Comparison of ENCODE assay signal across 8 cellular contexts in the genomic region with DNA sequence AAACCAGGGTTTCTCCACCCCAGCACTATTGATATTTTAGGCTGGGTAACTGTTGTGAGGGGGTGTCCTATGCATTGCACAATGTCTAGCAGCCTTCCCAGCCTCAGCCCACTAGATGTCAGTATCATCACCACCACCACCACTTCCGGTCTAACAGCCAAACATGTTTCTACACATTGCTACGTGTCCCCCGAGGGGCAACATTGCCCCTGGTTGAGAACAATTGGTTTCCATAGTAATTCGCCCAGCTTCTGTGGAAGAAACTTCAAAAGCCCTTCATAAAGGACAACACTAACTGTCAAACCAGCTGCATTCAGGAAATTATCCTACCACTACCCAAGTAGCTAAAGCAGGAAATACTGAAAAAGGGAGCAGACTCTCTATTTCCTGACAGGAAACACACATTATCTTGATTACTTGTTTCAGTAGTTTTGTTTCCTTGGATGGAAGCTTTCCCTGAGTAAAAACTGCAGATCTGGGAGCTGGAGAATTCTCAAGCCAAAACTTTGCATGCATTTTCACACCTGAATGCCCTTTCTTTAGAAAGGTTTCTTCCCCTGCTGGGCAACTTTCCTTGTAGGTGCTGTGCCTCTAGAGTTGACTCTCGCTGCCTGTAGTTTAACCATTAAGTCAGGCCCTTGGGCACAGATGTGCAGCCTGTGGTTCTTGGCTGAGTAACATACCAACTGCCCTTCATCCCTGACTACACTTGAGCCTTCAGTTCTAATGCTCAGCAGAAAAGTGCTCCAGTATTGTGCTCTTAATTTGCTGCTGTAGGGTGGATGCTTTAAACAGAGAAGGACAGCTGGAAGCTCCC. TPM values are rescaled to one million over a fixed set of nuclear protein-coding genes. Genes with fewer than 3 reads are reported as not detected.
DNase-seq lines count a peak whose midpoint lies in the region; ATAC-seq and TF ChIP-seq lines count a peak whose summit lies in the region.

No MANE protein-coding gene starts in this region.

- DNase-seq in GDM1 (lab: John Stamatoyannopoulos, UW) (peak; percentile 73), astrocyte of the spinal cord (ENCODE audit: low read depth, low spot score) (peak; percentile 6)
- peak; percentile 59 for DNase-seq in T-helper 2 cell treated with Interferon-gamma antibody and Interleukin-4, amounts not matched to agents 5 μg/mL and 100 μg/mL, for 36 hours (ENCODE audit: low spot score)
- peak; percentile 2 for DNase-seq in stimulated activated CD8-positive, alpha-beta memory T cell treated with anti-CD3 and anti-CD28 coated beads, Interleukin-15, amount 100 ng/mL, for 24 hours (ENCODE audit: low read depth)

- no peak for TF ChIP-seq POLR2A in gastroesophageal sphincter (IDR thresholded peaks at IDR 0.05)

- H3K27ac ChIP-seq in HUES48 (ENCODE audit: low read depth, low read length) (peak overlapping the region; percentile 25), liver (ENCODE audit: low read depth in 1 of 2, low read length in 2 of 2) (peak overlapping the region in 1 of 2 donors; percentile 28), gastroesophageal sphincter (no peak overlapping the region)

- in situ Hi-C loops in astrocyte of the spinal cord (cut with HindIII; ENCODE audit: low sequenced_read_pairs) = no loop called here

- H3K4me1 ChIP-seq in HUES48 (ENCODE audit: control insufficient read depth, insufficient read depth, low read length) = peaks cover 11% of the 10 kb centered on the region; the same call in 1 of the 2 replicates
- peaks cover 0 to 7% (median 0%) of the 10 kb centered on the region in 4 donors for H3K4me1 ChIP-seq in liver (ENCODE audit: control insufficient read depth in 4 of 4, insufficient read depth in 4 of 4, low read length in 3 of 4)
- H3K4me1 ChIP-seq in gastroesophageal sphincter = no peaks in the 10 kb centered on the region

- TF ChIP-seq EP300 in gastroesophageal sphincter (IDR thresholded peaks at IDR 0.05) = no peak

- H3K36me3 Mint-ChIP-seq in T-helper 2 cell treated with Interferon-gamma antibody and Interleukin-4, amounts not matched to agents 5 μg/mL and 100 μg/mL, for 36 hours (ENCODE audit: low read depth) = no peaks in the 10 kb centered on the region

- peaks cover 9% of the 10 kb centered on the region for H3K4me1 Mint-ChIP-seq in T-helper 2 cell treated with Interferon-gamma antibody and Interleukin-4, amounts not matched to agents 5 μg/mL and 100 μg/mL, for 36 hours (ENCODE audit: low read depth)

- TF ChIP-seq CTCF in astrocyte of the spinal cord (IDR thresholded peaks at IDR 0.05; ENCODE audit: low read depth, low read length) (peak; percentile 46), liver (IDR thresholded peaks at IDR 0.05; ENCODE audit: low read depth, low read length, missing input control) (peak; percentile 64), gastroesophageal sphincter (IDR thresholded peaks at IDR 0.05) (peak in 2 of 4 experiments; percentile 14 to 58)

- H3K36me3 ChIP-seq in HUES48 (ENCODE audit: control insufficient read depth, insufficient read depth, low read length) (no peaks in the 10 kb centered on the region), liver (ENCODE audit: control insufficient read depth in 4 of 4, insufficient read depth in 3 of 4, low read depth in 1 of 4, low read length in 3 of 4) (peaks cover 0 to 4% (median 2%) of the 10 kb centered on the region in 4 donors), gastroesophageal sphincter (no peaks in the 10 kb centered on the region)

- H3K9me3 ChIP-seq in HUES48 (ENCODE audit: control insufficient read depth, insufficient read depth, low read length) (no peaks in the 10 kb centered on the region), liver (ENCODE audit: control insufficient read depth in 4 of 4, low read length in 3 of 4) (no peaks in the 10 kb centered on the region), gastroesophageal sphincter (no peaks in the 10 kb centered on the region)

- H3K4me3 Mint-ChIP-seq in T-helper 2 cell treated with Interferon-gamma antibody and Interleukin-4, amounts not matched to agents 5 μg/mL and 100 μg/mL, for 36 hours = peak overlapping the region; percentile 73

- no peaks in the 10 kb centered on the region for H3K9me3 Mint-ChIP-seq in T-helper 2 cell treated with Interferon-gamma antibody and Interleukin-4, amounts not matched to agents 5 μg/mL and 100 μg/mL, for 36 hours

- H3K9ac ChIP-seq in HUES48 (ENCODE audit: low read depth, low read length) (no peak overlapping the region), liver (ENCODE audit: low read depth in 1 of 2, low read length in 2 of 2) (no peak overlapping the region)

- peaks cover 29% of the 10 kb centered on the region for H3K27me3 Mint-ChIP-seq in T-helper 2 cell treated with Interferon-gamma antibody and Interleukin-4, amounts not matched to agents 5 μg/mL and 100 μg/mL, for 36 hours (ENCODE audit: low read depth)

- ATAC-seq in GM21529 (IDR thresholded peaks at IDR 0.05; ENCODE audit: unreplicated experiment) = peak; percentile 99
- ATAC-seq in gastroesophageal sphincter = no peak

- WGBS in liver = 22% methylated on average over 5 of the region's 5 CpGs
- whole genome bisulfite sequencing in gastroesophageal sphincter (ENCODE audit: low coverage in 1 of 2), 2 donors = 6 to 33% methylated on average over 4 to 5 of the region's 5 CpGs

- TF ChIP-seq RAD21 in liver (IDR thresholded peaks at IDR 0.05) = peak; percentile 84 to 86

- H3K4me3 ChIP-seq in HUES48 (ENCODE audit: low read depth, low read length) (no peak overlapping the region), astrocyte of the spinal cord (ENCODE audit: low read depth, low read length) (no peak overlapping the region), liver (ENCODE audit: low read depth in 1 of 3, low read length in 3 of 3) (peak overlapping the region in 2 of 3 donors; percentile 15 to 35), gastroesophageal sphincter (no peak overlapping the region)

- H3K27me3 ChIP-seq in HUES48 (ENCODE audit: control insufficient read depth, insufficient read depth, low read length) (no peaks in the 10 kb centered on the region), liver (ENCODE audit: control insufficient read depth in 4 of 4, insufficient read depth in 4 of 4, low read length in 3 of 4) (no peaks in the 10 kb centered on the region), gastroesophageal sphincter (no peaks in the 10 kb centered on the region)

- H3K27ac Mint-ChIP-seq in T-helper 2 cell treated with Interferon-gamma antibody and Interleukin-4, amounts not matched to agents 5 μg/mL and 100 μg/mL, for 36 hours = peak overlapping the region; percentile 81

TF ChIP-seq in liver, 16 proteins besides CTCF, POLR2A, EP300 and RAD21:
- TF ChIP-seq EGR1 (IDR thresholded peaks at IDR 0.05; ENCODE audit: low read depth in 2 of 2) = peak in 1 of 2 donors; percentile 71
- peak; percentile 62 to 76 for TF ChIP-seq GABPA (IDR thresholded peaks at IDR 0.05 in 1 of 2, conservative IDR thresholded peaks at IDR 0.05 in 1 of 2)
- TF ChIP-seq, protein P1, sequence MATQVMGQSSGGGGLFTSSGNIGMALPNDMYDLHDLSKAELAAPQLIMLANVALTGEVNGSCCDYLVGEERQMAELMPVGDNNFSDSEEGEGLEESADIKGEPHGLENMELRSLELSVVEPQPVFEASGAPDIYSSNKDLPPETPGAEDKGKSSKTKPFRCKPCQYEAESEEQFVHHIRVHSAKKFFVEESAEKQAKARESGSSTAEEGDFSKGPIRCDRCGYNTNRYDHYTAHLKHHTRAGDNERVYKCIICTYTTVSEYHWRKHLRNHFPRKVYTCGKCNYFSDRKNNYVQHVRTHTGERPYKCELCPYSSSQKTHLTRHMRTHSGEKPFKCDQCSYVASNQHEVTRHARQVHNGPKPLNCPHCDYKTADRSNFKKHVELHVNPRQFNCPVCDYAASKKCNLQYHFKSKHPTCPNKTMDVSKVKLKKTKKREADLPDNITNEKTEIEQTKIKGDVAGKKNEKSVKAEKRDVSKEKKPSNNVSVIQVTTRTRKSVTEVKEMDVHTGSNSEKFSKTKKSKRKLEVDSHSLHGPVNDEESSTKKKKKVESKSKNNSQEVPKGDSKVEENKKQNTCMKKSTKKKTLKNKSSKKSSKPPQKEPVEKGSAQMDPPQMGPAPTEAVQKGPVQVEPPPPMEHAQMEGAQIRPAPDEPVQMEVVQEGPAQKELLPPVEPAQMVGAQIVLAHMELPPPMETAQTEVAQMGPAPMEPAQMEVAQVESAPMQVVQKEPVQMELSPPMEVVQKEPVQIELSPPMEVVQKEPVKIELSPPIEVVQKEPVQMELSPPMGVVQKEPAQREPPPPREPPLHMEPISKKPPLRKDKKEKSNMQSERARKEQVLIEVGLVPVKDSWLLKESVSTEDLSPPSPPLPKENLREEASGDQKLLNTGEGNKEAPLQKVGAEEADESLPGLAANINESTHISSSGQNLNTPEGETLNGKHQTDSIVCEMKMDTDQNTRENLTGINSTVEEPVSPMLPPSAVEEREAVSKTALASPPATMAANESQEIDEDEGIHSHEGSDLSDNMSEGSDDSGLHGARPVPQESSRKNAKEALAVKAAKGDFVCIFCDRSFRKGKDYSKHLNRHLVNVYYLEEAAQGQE (IDR thresholded peaks at IDR 0.05) = no peak
- TF ChIP-seq HNF4A (conservative IDR thresholded peaks at IDR 0.05) = peak; percentile 9 to 19
TF ChIP-seq in liver: peak in this region for 3.

RNA-seq across cellular contexts. Expression of gene PKHD1, which starts 23.6 kb away (rescaled TPM):
- total RNA-seq in liver = 10 to 100 TPM in 1 of 2 donors, 1 to 10 TPM in 1; 5.6 to 10.6 TPM
- polyA plus RNA-seq in liver = under 1 TPM; 0.45 to 0.86 TPM
- under 1 TPM in 1 of 4 donors, not detected in 3; under 0.01 TPM for total RNA-seq in gastroesophageal sphincter

Comparison
In these comparisons a context has a peak if more than half of its experiments do, and no peak if none do; other contexts are left out.
1. DNase-seq: peak in every context shown above with its lines; median percentile 73 in GDM1; 59 in T-helper 2 cell treated with Interferon-gamma antibody and Interleukin-4, amounts not matched to agents 5 μg/mL and 100 μg/mL, for 36 hours; 6 in astrocyte of the spinal cord; 2 in stimulated activated CD8-positive, alpha-beta memory T cell treated with anti-CD3 and anti-CD28 coated beads, Interleukin-15, amount 100 ng/mL, for 24 hours.
2. H3K4me3 ChIP-seq: peak in liver (2 of 3); none in HUES48 (single experiment), astrocyte of the spinal cord (single experiment) and gastroesophageal sphincter (0 of 2).
3. RNA of gene PKHD1, which starts 23.6 kb away (total RNA-seq): 5.6 to 10.6 TPM in liver; under 0.01 TPM in gastroesophageal sphincter; every median in the first group is over 4 times any median in the second.